ENCODE assay signal across 18 cellular contexts in the genomic region with DNA sequence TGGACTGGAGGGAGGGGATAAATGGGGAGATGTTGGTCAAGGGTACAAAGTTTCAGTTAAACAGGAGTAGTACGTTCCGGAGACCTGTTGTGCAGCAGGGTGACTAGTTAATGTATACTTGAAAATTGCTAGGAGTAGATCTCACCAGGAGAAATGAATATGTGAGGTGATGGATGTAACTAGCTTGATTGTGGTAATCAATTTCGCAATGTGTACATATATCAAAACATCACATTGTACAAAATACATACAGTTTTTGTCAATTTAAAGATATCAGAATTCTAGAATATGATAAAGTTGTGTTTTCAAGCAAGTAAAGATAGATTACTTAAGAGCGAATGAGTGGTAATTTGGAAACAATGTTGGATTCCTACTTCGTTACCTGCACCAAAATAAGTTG. TPM values are rescaled to one million over a fixed set of nuclear protein-coding genes. Genes with fewer than 3 reads are reported as not detected.
DNase-seq lines count a peak whose midpoint lies in the region; ATAC-seq, FAIRE-seq and TF ChIP-seq lines count a peak whose summit lies in the region.
"Had no signal": no experiment of that assay in that cellular context is flagged by ENCODE, and none has a peak within 500 bp of the region (broad histone marks: within the 10 kb centered on the region; RNA-seq: fewer than 3 reads in every experiment).

No MANE protein-coding gene starts in this region.

- H3K4me3 ChIP-seq in OCI-LY7 (ENCODE audit: low read depth, low read length, poor library complexity, severe bottlenecking) (no peak overlapping the region), K562 (no peak overlapping the region), mammary epithelial cell (replicated peaks in 1 of 3; ENCODE audit: insufficient read depth in 1 of 3, low read depth in 2 of 3, low read length in 3 of 3) (no peak overlapping the region)
- H3K4me3 ChIP-seq: BLaER1, GM12878 had no signal

- TF ChIP-seq EP300 in K562 (IDR thresholded peaks at IDR 0.05; ENCODE audit: low read length), result no peak

- H3K27ac Mint-ChIP-seq in activated CD8-positive, alpha-beta T cell treated with anti-CD3 and anti-CD28 coated beads for 36 hours, result peak overlapping the region; percentile 6
- H3K27ac Mint-ChIP-seq in activated CD8-positive, alpha-beta T cell treated with anti-CD3 and anti-CD28 coated beads, Interleukin-2, amount 10 ng/mL, durations not matched to agents 7 days and 5 days, result no peak overlapping the region
- H3K27ac Mint-ChIP-seq: H9 had no signal

- H3K79me2 ChIP-seq in OCI-LY7 (ENCODE audit: insufficient read depth, low read depth, low read length) (no peaks in the 10 kb centered on the region), K562 (ENCODE audit: control insufficient read depth, insufficient read depth, low read length) (no peaks in the 10 kb centered on the region), mammary epithelial cell (ENCODE audit: insufficient read depth, low read length) (no peaks in the 10 kb centered on the region)

- H3K9ac ChIP-seq in K562 (ENCODE audit: insufficient read depth in 1 of 2, low read depth in 2 of 2, low read length in 2 of 2), result no peak overlapping the region
- no peak overlapping the region for H3K9ac ChIP-seq in mammary epithelial cell (ENCODE audit: insufficient read depth, low read length)
- H3K9ac ChIP-seq: BLaER1 had no signal

- dilution Hi-C loops in mammary epithelial cell (cut with HindIII; ENCODE audit: low sequenced_read_pairs), result no loop called here

- no peak for ATAC-seq in activated CD8-positive, alpha-beta T cell treated with anti-CD3 and anti-CD28 coated beads for 36 hours
- ATAC-seq in activated CD8-positive, alpha-beta T cell treated with anti-CD3 and anti-CD28 coated beads, Interleukin-2, amount 10 ng/mL, durations not matched to agents 7 days and 5 days, result no peak
- no peak for ATAC-seq in K562
- ATAC-seq: GM12878 had no signal

- no peak for TF ChIP-seq RAD21 in K562 (CRISPR knock-in tag; conservative IDR thresholded peaks at IDR 0.05 in 1 of 2, IDR thresholded peaks at IDR 0.05 in 1 of 2)

- 71% methylated on average over 5 of the region's 5 CpGs for WGBS in K562 (ENCODE audit: insufficient coverage, low coverage, missing lambda C conversion rate)
- 99% methylated on average over 5 of the region's 5 CpGs for WGBS in mammary epithelial cell (ENCODE audit: low coverage, missing lambda C conversion rate)

- no peak for TF ChIP-seq CTCF in activated CD8-positive, alpha-beta T cell treated with anti-CD3 and anti-CD28 coated beads for 36 hours (IDR thresholded peaks at IDR 0.05)
- TF ChIP-seq CTCF in D721Med (IDR thresholded peaks at IDR 0.05; ENCODE audit: insufficient read depth, missing control alignments) (no peak), OCI-LY7 (conservative IDR thresholded peaks at IDR 0.05; ENCODE audit: low read length) (no peak), K562 (IDR thresholded peaks at IDR 0.05 in 2 of 3, conservative IDR thresholded peaks at IDR 0.05 in 1 of 3; ENCODE audit: insufficient read depth in 2 of 3, low read depth in 1 of 3, low read length in 3 of 3) (no peak), mammary epithelial cell (conservative IDR thresholded peaks at IDR 0.05 in 1 of 2, IDR thresholded peaks at IDR 0.05 in 1 of 2; ENCODE audit: extremely low read depth in 1 of 2, insufficient read depth in 1 of 2, low read depth in 1 of 2, low read length in 2 of 2) (no peak)

- BruUV-seq in OCI-LY7 (replicated peaks; lab: Mats Ljungman, UMichigan) (TSS peak; percentile 9), K562 (replicated peaks; lab: Mats Ljungman, UMichigan) (no TSS peak), mammary epithelial cell (replicated peaks; lab: Mats Ljungman, UMichigan) (no TSS peak)

- H3K4me2 ChIP-seq in OCI-LY7 (ENCODE audit: low read length) (no peak overlapping the region), K562 (ENCODE audit: insufficient read depth, low read length) (no peak overlapping the region), mammary epithelial cell (ENCODE audit: insufficient read depth, low read depth, low read length) (no peak overlapping the region)
- H3K4me2 ChIP-seq: BLaER1 had no signal

- H2AFZ ChIP-seq in OCI-LY7 (ENCODE audit: low read length), result no peak overlapping the region
- no peak overlapping the region for H2AFZ ChIP-seq in K562 (ENCODE audit: low read depth, low read length)
- H2AFZ ChIP-seq in mammary epithelial cell (ENCODE audit: low read depth, low read length), result no peak overlapping the region

- H3K27me3 ChIP-seq in K562 (ENCODE audit: control insufficient read depth in 2 of 2, insufficient read depth in 2 of 2, low read length in 2 of 2) (no peaks in the 10 kb centered on the region), mammary epithelial cell (ENCODE audit: insufficient read depth, low read length) (no peaks in the 10 kb centered on the region)
- H3K27me3 ChIP-seq: BLaER1 had no signal

- H3K9me2 ChIP-seq in OCI-LY7 (ENCODE audit: insufficient read depth, low read length), result no peaks in the 10 kb centered on the region

- peaks cover 2% of the 10 kb centered on the region for H3K4me1 Mint-ChIP-seq in activated CD8-positive, alpha-beta T cell treated with anti-CD3 and anti-CD28 coated beads for 36 hours (ENCODE audit: low read depth)
- peaks cover 7% of the 10 kb centered on the region for H3K4me1 Mint-ChIP-seq in activated CD8-positive, alpha-beta T cell treated with anti-CD3 and anti-CD28 coated beads, Interleukin-2, amount 10 ng/mL, durations not matched to agents 7 days and 5 days (ENCODE audit: low read depth)
- H3K4me1 Mint-ChIP-seq: CD14-positive monocyte, H9 had no signal

- H4K20me1 ChIP-seq in OCI-LY7 (ENCODE audit: insufficient read depth, low read length), result no peaks in the 10 kb centered on the region
- H4K20me1 ChIP-seq in K562 (replicated peaks; ENCODE audit: control insufficient read depth, insufficient read depth, low read length), result no peaks in the 10 kb centered on the region
- no peaks in the 10 kb centered on the region for H4K20me1 ChIP-seq in mammary epithelial cell (ENCODE audit: insufficient read depth, low read length)
- H4K20me1 ChIP-seq: BLaER1 had no signal

- H3K36me3 Mint-ChIP-seq in activated CD8-positive, alpha-beta T cell treated with anti-CD3 and anti-CD28 coated beads for 36 hours (ENCODE audit: low read depth), result peaks cover 47% of the 10 kb centered on the region
- peaks cover 32% of the 10 kb centered on the region for H3K36me3 Mint-ChIP-seq in activated CD8-positive, alpha-beta T cell treated with anti-CD3 and anti-CD28 coated beads, Interleukin-2, amount 10 ng/mL, durations not matched to agents 7 days and 5 days (ENCODE audit: low read depth)

- POLR2A ChIA-PET in activated CD8-positive, alpha-beta T cell treated with anti-CD3 and anti-CD28 coated beads for 36 hours (lab: Charles Lee), result interaction anchor here (1.2 kb wide), 1 partner anchor 175 kb away, joined by 3 read pairs; no protein-coding TSS in a partner anchor
- POLR2A ChIA-PET in activated CD8-positive, alpha-beta T cell treated with anti-CD3 and anti-CD28 coated beads, Interleukin-2, amount 10 ng/mL, durations not matched to agents 7 days and 5 days (lab: Charles Lee), result no interaction called here
- POLR2A ChIA-PET in OCI-LY7 (lab: Charles Lee), result interaction anchor here (0.9 to 1.5 kb wide), 2 partner anchors 11 to 14 kb away, joined by 3 read pairs; a partner anchor contains a TSS
- POLR2A ChIA-PET in K562 (lab: Yijun Ruan, JAX), result interaction anchor here (1.3 kb wide), 1 partner anchor 11 kb away, joined by 6 read pairs; no protein-coding TSS in a partner anchor

- H3K9me3 Mint-ChIP-seq in activated CD8-positive, alpha-beta T cell treated with anti-CD3 and anti-CD28 coated beads for 36 hours, result no peaks in the 10 kb centered on the region
- H3K9me3 Mint-ChIP-seq in activated CD8-positive, alpha-beta T cell treated with anti-CD3 and anti-CD28 coated beads, Interleukin-2, amount 10 ng/mL, durations not matched to agents 7 days and 5 days (ENCODE audit: insufficient read depth), result no peaks in the 10 kb centered on the region
- H3K9me3 Mint-ChIP-seq: CD14-positive monocyte, H9 had no signal

- CTCF ChIA-PET in activated CD8-positive, alpha-beta T cell treated with anti-CD3 and anti-CD28 coated beads for 36 hours (lab: Charles Lee), result interaction anchor here (1.7 kb wide), 1 partner anchor 99 kb away, joined by 5 read pairs; no protein-coding TSS in a partner anchor
- CTCF ChIA-PET in activated CD8-positive, alpha-beta T cell treated with anti-CD3 and anti-CD28 coated beads, Interleukin-2, amount 10 ng/mL, durations not matched to agents 7 days and 5 days (lab: Charles Lee), result interaction anchor here (1.1 kb wide), 1 partner anchor 14 kb away, joined by 4 read pairs; a partner anchor contains a TSS
- CTCF ChIA-PET in OCI-LY7 (lab: Charles Lee; ENCODE audit: unreplicated experiment) (no interaction called here), K562 (lab: Yijun Ruan, JAX; ENCODE audit: low intra/inter-chr PET ratio) (interaction anchor here (0.6 kb wide), 1 partner anchor 92 kb away, joined by 3 read pairs; no protein-coding TSS in a partner anchor), mammary epithelial cell (lab: Charles Lee; ENCODE audit: low non-redundant PET) (no interaction called here)

- no peak for DNase-seq in activated CD8-positive, alpha-beta T cell treated with anti-CD3 and anti-CD28 coated beads for 36 hours
- no peak for DNase-seq in activated CD8-positive, alpha-beta T cell treated with anti-CD3 and anti-CD28 coated beads, Interleukin-2, amount 10 ng/mL, durations not matched to agents 7 days and 5 days
- DNase-seq in D721Med (ENCODE audit: insufficient read length, low spot score) (no peak), OCI-LY7 (ENCODE audit: low spot score) (no peak), K562 (ENCODE audit: extremely low read depth in 1 of 4, low spot score in 3 of 4) (no peak), midbrain (lab: John Stamatoyannopoulos, UW) (no peak), NOMO-1 treated with dmso at 0.1 percent for 144 hours (lab: John Stamatoyannopoulos, UW; ENCODE audit: unreplicated experiment) (no peak), mammary epithelial cell (no peak)
- DNase-seq: 8988T; CD4-positive, alpha-beta memory T cell; DMS79 treated with DMSO at 0.1 percent for 48 hours; H9 had no signal

- no peak overlapping the region for H3K4me3 Mint-ChIP-seq in activated CD8-positive, alpha-beta T cell treated with anti-CD3 and anti-CD28 coated beads for 36 hours
- no peak overlapping the region for H3K4me3 Mint-ChIP-seq in activated CD8-positive, alpha-beta T cell treated with anti-CD3 and anti-CD28 coated beads, Interleukin-2, amount 10 ng/mL, durations not matched to agents 7 days and 5 days
- H3K4me3 Mint-ChIP-seq: CD14-positive monocyte; CD4-positive, alpha-beta memory T cell; H9 had no signal

- no peaks in the 10 kb centered on the region for H3K9me1 ChIP-seq in K562 (ENCODE audit: control insufficient read depth, insufficient read depth, low read length)

- no peaks in the 10 kb centered on the region for H3K27me3 Mint-ChIP-seq in activated CD8-positive, alpha-beta T cell treated with anti-CD3 and anti-CD28 coated beads for 36 hours
- no peaks in the 10 kb centered on the region for H3K27me3 Mint-ChIP-seq in activated CD8-positive, alpha-beta T cell treated with anti-CD3 and anti-CD28 coated beads, Interleukin-2, amount 10 ng/mL, durations not matched to agents 7 days and 5 days (ENCODE audit: low read depth)
- H3K27me3 Mint-ChIP-seq: CD4-positive, alpha-beta memory T cell had no signal

- intact Hi-C loops in activated CD8-positive, alpha-beta T cell treated with anti-CD3 and anti-CD28 coated beads for 36 hours (cut with micrococcal nuclease), result no loop called here
- intact Hi-C loops in OCI-LY7 (cut with micrococcal nuclease; ENCODE audit: unreplicated experiment) (no loop called here), K562 (cut with micrococcal nuclease) (no loop called here), mammary epithelial cell (cut with micrococcal nuclease) (loop anchor here (10.0 kb wide), 1 partner anchor 224 kb away; no protein-coding TSS in a partner anchor)

- TF ChIP-seq POLR2A in K562 (conservative IDR thresholded peaks at IDR 0.05), result peak; percentile 8; the same call in 1 of the 2 replicates

- no peak overlapping the region for H3K27ac ChIP-seq in OCI-LY7 (ENCODE audit: low read depth, low read length, poor library complexity, severe bottlenecking)
- H3K27ac ChIP-seq in K562 (ENCODE audit: extremely low read depth, low read depth, low read length), result no peak overlapping the region
- no peak overlapping the region for H3K27ac ChIP-seq in mammary epithelial cell (ENCODE audit: insufficient read depth, low read depth, low read length)
- H3K27ac ChIP-seq: BLaER1 had no signal

- peak; percentile 25 for FAIRE-seq in D721Med (lab: Jason Lieb, UNC)
- no peak for FAIRE-seq in K562 (lab: Jason Lieb, UNC)
- FAIRE-seq: GM12878, H1, HTR-8/SVneo had no signal

- peaks cover 54% of the 10 kb centered on the region for H3K36me3 ChIP-seq in OCI-LY7 (ENCODE audit: insufficient read depth, low read length)
- H3K36me3 ChIP-seq in K562 (ENCODE audit: control insufficient read depth, insufficient read depth, low read length), result peaks cover 31% of the 10 kb centered on the region
- peaks cover 27% of the 10 kb centered on the region for H3K36me3 ChIP-seq in mammary epithelial cell (ENCODE audit: insufficient read depth, low read length)

- no peaks in the 10 kb centered on the region for H3K9me3 ChIP-seq in OCI-LY7 (ENCODE audit: low read length)
- H3K9me3 ChIP-seq in K562 (replicated peaks; ENCODE audit: control insufficient read depth, insufficient read depth, low read depth, low read length), result no peaks in the 10 kb centered on the region
- H3K9me3 ChIP-seq in mammary epithelial cell (replicated peaks; ENCODE audit: insufficient read depth, low read length), result no peaks in the 10 kb centered on the region
- H3K9me3 ChIP-seq: BLaER1 had no signal

- in situ Hi-C loops in K562 (cut with MboI), result no loop called here
- in situ Hi-C loops in mammary epithelial cell (cut with MboI; ENCODE audit: low sequenced_read_pairs in 2 of 2), result loop anchor here in 1 of 2 donors (10.0 kb wide), 1 partner anchor 84 kb away; a partner anchor contains a TSS

- H3K4me1 ChIP-seq in OCI-LY7 (ENCODE audit: insufficient read depth, low read length, poor library complexity, severe bottlenecking), result no peaks in the 10 kb centered on the region
- H3K4me1 ChIP-seq in K562 (replicated peaks in 1 of 2; ENCODE audit: control insufficient read depth in 2 of 2, insufficient read depth in 2 of 2, low read length in 2 of 2), result no peaks in the 10 kb centered on the region
- no peaks in the 10 kb centered on the region for H3K4me1 ChIP-seq in mammary epithelial cell (ENCODE audit: insufficient read depth, low read length)

RNA-seq across cellular contexts. Expression of a gene that starts 13.3 kb away (rescaled TPM):
- 100 to 1,000 TPM; 303 to 309 TPM for total RNA-seq in activated CD8-positive, alpha-beta T cell treated with anti-CD3 and anti-CD28 coated beads for 36 hours
- total RNA-seq in activated CD8-positive, alpha-beta T cell treated with anti-CD3 and anti-CD28 coated beads, Interleukin-2, amount 10 ng/mL, durations not matched to agents 7 days and 5 days, result 100 to 1,000 TPM; 212 to 222 TPM
- total RNA-seq in OCI-LY7 (2014; rRNA removed; shearing (Covaris generic)), result 239 and 376 TPM in 2 replicates
- 367 and 403 TPM in 2 replicates for total RNA-seq in OCI-LY7 (2022)
- total RNA-seq in K562 (2011; cell fraction: chromatin; rRNA removed; ENCODE audit: low replicate concordance), result 69.6 and 84.0 TPM in 2 replicates
- 51.2 and 55.0 TPM in 2 replicates for total RNA-seq in K562 (2011; cell fraction: nucleolus; rRNA removed)
- total RNA-seq in K562 (2011; cell fraction: nucleoplasm; rRNA removed), result 90.5 and 144 TPM in 2 replicates
- 189 and 258 TPM in 2 replicates for total RNA-seq in K562 (2014; rRNA removed)
- 168 and 174 TPM in 2 replicates for total RNA-seq in K562 (2014; rRNA removed; fragmentation: Illumina TruSeq; extraction: Trizol)
- total RNA-seq in K562 (2015; rRNA removed; fragmentation: Illumina TruSeq; extraction: Trizol), result 135 and 137 TPM in 2 replicates
- total RNA-seq in K562 (2021), result 254 and 259 TPM in 2 replicates
- polyA plus RNA-seq in K562 (2011; rRNA removed), result 68.6 and 86.1 TPM in 2 replicates
- 138 and 276 TPM in 2 replicates for polyA plus RNA-seq in K562 (2011; cell fraction: cytosol; rRNA removed)
- polyA plus RNA-seq in K562 (2011; cell fraction: nucleus; rRNA removed), result 112 and 136 TPM in 2 replicates
- 209 and 427 TPM in 2 replicates for polyA plus RNA-seq in K562 (2012)
- 232 and 237 TPM in 2 replicates for polyA plus RNA-seq in K562 (2014; fragmentation: Illumina TruSeq; extraction: Trizol)
- polyA plus RNA-seq in K562 (2014; fragmentation: Nextera tagmentation; extraction: Ambion mirVana), result 10 to 100 TPM; 50.1 to 59.7 TPM
- polyA plus RNA-seq in K562 (2014; rRNA removed), result 92.3 and 114 TPM in 2 replicates
- 109 and 158 TPM in 2 replicates for polyA minus RNA-seq in K562 (2011; rRNA and poly(A)+ RNA removed)
- 133 and 178 TPM in 2 replicates for polyA minus RNA-seq in K562 (2011; cell fraction: cytosol; rRNA and poly(A)+ RNA removed)
- polyA minus RNA-seq in K562 (2011; cell fraction: nucleus; rRNA and poly(A)+ RNA removed), result 35.4 and 57.6 TPM in 2 replicates
- 100 to 1,000 TPM; 234 to 399 TPM for total RNA-seq in mammary epithelial cell
- polyA plus RNA-seq in mammary epithelial cell, result 247 TPM
- 345 TPM for polyA minus RNA-seq in mammary epithelial cell

RNA-seq across cellular contexts. Expression of a gene that starts 35.1 kb away (rescaled TPM):
- not detected for total RNA-seq in activated CD8-positive, alpha-beta T cell treated with anti-CD3 and anti-CD28 coated beads for 36 hours
- not detected for total RNA-seq in activated CD8-positive, alpha-beta T cell treated with anti-CD3 and anti-CD28 coated beads, Interleukin-2, amount 10 ng/mL, durations not matched to agents 7 days and 5 days
- not detected in 2 replicates for total RNA-seq in OCI-LY7 (2014; rRNA removed; shearing (Covaris generic))
- total RNA-seq in OCI-LY7 (2022), result not detected in 2 replicates
- total RNA-seq in K562 (2011; cell fraction: chromatin; rRNA removed; ENCODE audit: low replicate concordance), result not detected in 2 replicates
- total RNA-seq in K562 (2011; cell fraction: nucleolus; rRNA removed), result not detected in 2 replicates
- not detected in 2 replicates for total RNA-seq in K562 (2011; cell fraction: nucleoplasm; rRNA removed)
- total RNA-seq in K562 (2014; rRNA removed), result 0.14 TPM in 1 of 2 replicates, not detected in the other
- total RNA-seq in K562 (2014; rRNA removed; fragmentation: Illumina TruSeq; extraction: Trizol), result 0.04 TPM in 1 of 2 replicates, not detected in the other
- total RNA-seq in K562 (2015; rRNA removed; fragmentation: Illumina TruSeq; extraction: Trizol), result not detected in 2 replicates
- total RNA-seq in K562 (2021), result 0.09 TPM in 1 of 2 replicates, not detected in the other
- not detected in 2 replicates for polyA plus RNA-seq in K562 (2011; rRNA removed)
- polyA plus RNA-seq in K562 (2011; cell fraction: cytosol; rRNA removed), result not detected in 2 replicates
- polyA plus RNA-seq in K562 (2011; cell fraction: nucleus; rRNA removed), result not detected in 2 replicates
- 0.03 and 0.04 TPM in 2 replicates for polyA plus RNA-seq in K562 (2012)
- polyA plus RNA-seq in K562 (2014; fragmentation: Illumina TruSeq; extraction: Trizol), result not detected in 2 replicates
- not detected for polyA plus RNA-seq in K562 (2014; fragmentation: Nextera tagmentation; extraction: Ambion mirVana)
- polyA plus RNA-seq in K562 (2014; rRNA removed), result not detected in 2 replicates
- not detected in 2 replicates for polyA minus RNA-seq in K562 (2011; rRNA and poly(A)+ RNA removed)
- not detected in 2 replicates for polyA minus RNA-seq in K562 (2011; cell fraction: cytosol; rRNA and poly(A)+ RNA removed)
- polyA minus RNA-seq in K562 (2011; cell fraction: nucleus; rRNA and poly(A)+ RNA removed), result not detected in 2 replicates
- total RNA-seq in mammary epithelial cell, result 10 to 100 TPM in 1 of 2 donors, 1 to 10 TPM in 1; 9.2 to 18.0 TPM
- polyA plus RNA-seq in mammary epithelial cell, result 4.9 TPM
- polyA minus RNA-seq in mammary epithelial cell, result 27.5 TPM
- total RNA-seq: A673; CD4-positive, alpha-beta memory T cell; GM12878; H9 had no signal
- polyA plus RNA-seq: CD14-positive monocyte; CD4-positive, alpha-beta memory T cell; H1 had no signal

RNA-seq across cellular contexts. Expression of a gene that starts 58.9 kb away (rescaled TPM):
- not detected for total RNA-seq in activated CD8-positive, alpha-beta T cell treated with anti-CD3 and anti-CD28 coated beads for 36 hours
- total RNA-seq in activated CD8-positive, alpha-beta T cell treated with anti-CD3 and anti-CD28 coated beads, Interleukin-2, amount 10 ng/mL, durations not matched to agents 7 days and 5 days, result not detected
- total RNA-seq in OCI-LY7 (2014; rRNA removed; shearing (Covaris generic)), result not detected in 2 replicates
- total RNA-seq in OCI-LY7 (2022) (not detected in 2 replicates), K562 (2014; rRNA removed) (not detected in 2 replicates), K562 (2014; rRNA removed; fragmentation: Illumina TruSeq; extraction: Trizol) (not detected in 2 replicates), K562 (2015; rRNA removed; fragmentation: Illumina TruSeq; extraction: Trizol) (not detected in 2 replicates), K562 (2021) (not detected in 2 replicates), mammary epithelial cell (under 1 TPM in 1 of 2 donors, not detected in 1; 0.17 TPM)
- total RNA-seq in K562 (2011; cell fraction: chromatin; rRNA removed; ENCODE audit: low replicate concordance), result not detected in 2 replicates
- not detected in 2 replicates for total RNA-seq in K562 (2011; cell fraction: nucleolus; rRNA removed)
- not detected in 2 replicates for total RNA-seq in K562 (2011; cell fraction: nucleoplasm; rRNA removed)
- polyA plus RNA-seq in K562 (2011; rRNA removed) (not detected in 2 replicates), K562 (2014; fragmentation: Illumina TruSeq; extraction: Trizol) (not detected in 2 replicates), K562 (2014; fragmentation: Nextera tagmentation; extraction: Ambion mirVana) (not detected), K562 (2014; rRNA removed) (not detected in 2 replicates), mammary epithelial cell (not detected)
- not detected in 2 replicates for polyA plus RNA-seq in K562 (2011; cell fraction: cytosol; rRNA removed)
- not detected in 2 replicates for polyA plus RNA-seq in K562 (2011; cell fraction: nucleus; rRNA removed)
- polyA plus RNA-seq in K562 (2012), result not detected in 2 replicates
- not detected in 2 replicates for polyA minus RNA-seq in K562 (2011; rRNA and poly(A)+ RNA removed)
- polyA minus RNA-seq in K562 (2011; cell fraction: cytosol; rRNA and poly(A)+ RNA removed), result not detected in 2 replicates
- not detected in 2 replicates for polyA minus RNA-seq in K562 (2011; cell fraction: nucleus; rRNA and poly(A)+ RNA removed)
- polyA minus RNA-seq in mammary epithelial cell, result not detected
- total RNA-seq: A673; CD4-positive, alpha-beta memory T cell; GM12878; H1; H9 had no signal
- polyA plus RNA-seq: CD14-positive monocyte; CD4-positive, alpha-beta memory T cell; H1 had no signal

Comparison
In these comparisons a context has a peak if more than half of its experiments do, and no peak if none do; other contexts are left out.
1. RNA of a gene that starts 35.1 kb away (total RNA-seq): 9.2 to 18.0 TPM in mammary epithelial cell; 0.04 to 0.14 TPM in K562, not detected in OCI-LY7, not detected in activated CD8-positive, alpha-beta T cell treated with anti-CD3 and anti-CD28 coated beads for 36 hours and not detected in activated CD8-positive, alpha-beta T cell treated with anti-CD3 and anti-CD28 coated beads, Interleukin-2, amount 10 ng/mL, durations not matched to agents 7 days and 5 days; every median in the first group is over 4 times any median in the second.
2. CTCF ChIA-PET loops: an anchor here in activated CD8-positive, alpha-beta T cell treated with anti-CD3 and anti-CD28 coated beads for 36 hours (1.7 kb wide), activated CD8-positive, alpha-beta T cell treated with anti-CD3 and anti-CD28 coated beads, Interleukin-2, amount 10 ng/mL, durations not matched to agents 7 days and 5 days (1.1 kb wide) and K562 (0.6 kb wide); none called in OCI-LY7 and mammary epithelial cell.